Comparison of ENCODE assay signal across 23 cellular contexts in genomic region chr13:91052873-91053272, GRCh38.
"Had no signal": no experiment of that assay in that cellular context is flagged by ENCODE, and none has a peak within 500 bp of the region (broad histone marks: within the 10 kb centered on the region; RNA-seq: fewer than 3 reads in every experiment).

No MANE protein-coding gene starts in this region.

- H3K27me3 Mint-ChIP-seq: memory B cell; naive thymus-derived CD4-positive, alpha-beta T cell had no signal

- H2AFZ ChIP-seq: hepatocyte had no signal

- H3K27ac Mint-ChIP-seq: memory B cell; naive thymus-derived CD4-positive, alpha-beta T cell had no signal

- H3K4me2 ChIP-seq: hepatocyte had no signal

- ATAC-seq: foreskin keratinocyte; gastroesophageal sphincter; heart left ventricle; left cardiac atrium; left lung; left ventricle myocardium superior; naive thymus-derived CD4-positive, alpha-beta T cell had no signal

- DNase-seq: dermis blood vessel endothelial cell; dorsolateral prefrontal cortex; effector CD4-positive, alpha-beta T cell; effector memory CD4-positive, alpha-beta T cell; foreskin keratinocyte; heart left ventricle; hypothalamus; left cardiac atrium; left lung; left ventricle myocardium superior; mammary epithelial cell; mesendoderm; midbrain; naive thymus-derived CD4-positive, alpha-beta T cell had no signal

- FAIRE-seq: colon, endothelial cell of umbilical vein, keratinocyte had no signal

- H3K9me3 ChIP-seq: gastroesophageal sphincter had no signal

- H3K36me3 Mint-ChIP-seq: naive thymus-derived CD4-positive, alpha-beta T cell had no signal

- H3K4me3 ChIP-seq: coronary artery, dorsolateral prefrontal cortex, esophagus muscularis mucosa, gastroesophageal sphincter, heart left ventricle, hepatocyte, left lung, lung had no signal

- H3K4me1 ChIP-seq: esophagus muscularis mucosa, foreskin keratinocyte, gastroesophageal sphincter, heart left ventricle, left lung had no signal

- H3K79me2 ChIP-seq: hepatocyte had no signal

- H3K27ac ChIP-seq: coronary artery, dorsolateral prefrontal cortex, esophagus muscularis mucosa, foreskin keratinocyte, gastroesophageal sphincter, heart left ventricle, hepatocyte, left lung had no signal

- H3K4me3 Mint-ChIP-seq: memory B cell; naive thymus-derived CD4-positive, alpha-beta T cell had no signal

- H3K27me3 ChIP-seq: dorsolateral prefrontal cortex, esophagus muscularis mucosa, foreskin keratinocyte, gastroesophageal sphincter, heart left ventricle, hepatocyte, left lung had no signal

- H3K36me3 ChIP-seq: esophagus muscularis mucosa, gastroesophageal sphincter, heart left ventricle, left lung had no signal

- H3K4me1 Mint-ChIP-seq: memory B cell; naive thymus-derived CD4-positive, alpha-beta T cell had no signal
